20 cellular contexts compared by ENCODE assay signal in genomic region chr10:126262186-126262838, GRCh38.
"Had no signal": no experiment of that assay in that cellular context is flagged by ENCODE, and none has a peak within 500 bp of the region (broad histone marks: within the 10 kb centered on the region; RNA-seq: fewer than 3 reads in every experiment).

No MANE protein-coding gene starts in this region.

- H3K27me3 ChIP-seq: body of pancreas, esophagus squamous epithelium had no signal

- H3K36me3 Mint-ChIP-seq: activated naive CD8-positive, alpha-beta T cell treated with anti-CD3 and anti-CD28 coated beads for 36 hours had no signal

- H3K9me3 ChIP-seq: body of pancreas, esophagus squamous epithelium had no signal

- ATAC-seq: activated CD4-positive, alpha-beta T cell treated with anti-CD3 and anti-CD28 coated beads for 36 hours; body of pancreas; stimulated activated naive CD8-positive, alpha-beta T cell treated with anti-CD3 and anti-CD28 coated beads, Interleukin-15, amount 100 ng/mL, for 72 hours had no signal

- H3K4me1 ChIP-seq: body of pancreas, esophagus squamous epithelium had no signal

- H3K4me3 ChIP-seq: body of pancreas, esophagus squamous epithelium, skin epidermis had no signal

- H3K27ac Mint-ChIP-seq: activated CD4-positive, alpha-beta T cell treated with anti-CD3 and anti-CD28 coated beads for 36 hours; activated naive CD8-positive, alpha-beta T cell treated with anti-CD3 and anti-CD28 coated beads for 36 hours; stimulated activated naive CD8-positive, alpha-beta T cell treated with anti-CD3 and anti-CD28 coated beads, Interleukin-15, amount 100 ng/mL, for 72 hours; T-helper 2 cell treated with Interferon-gamma antibody and Interleukin-4, amounts not matched to agents 5 μg/mL and 100 μg/mL, for 36 hours had no signal

- H3K27ac ChIP-seq: body of pancreas, esophagus squamous epithelium had no signal

- DNase-seq: activated CD4-positive, alpha-beta T cell treated with anti-CD3 and anti-CD28 coated beads for 36 hours; activated CD4-positive, alpha-beta T cell treated with anti-CD3 and anti-CD28 coated beads, Interleukin-2, amount 50 U/mL, for 48 hours; activated gamma-delta T cell treated with Interleukin-2 at 50 U/mL for 16 hours; activated naive CD8-positive, alpha-beta T cell treated with anti-CD3 and anti-CD28 coated beads for 36 hours; amygdala; body of pancreas; central memory CD4-positive, alpha-beta T cell; cortex of kidney; esophagus squamous epithelium; foreskin melanocyte; midbrain; nucleus accumbens; stimulated activated CD4-positive, alpha-beta T cell treated with anti-CD3 and anti-CD28 coated beads, Interleukin-4, amount 100 ng/mL, for 1 hour; stimulated activated naive CD8-positive, alpha-beta T cell treated with anti-CD3 and anti-CD28 coated beads, Interleukin-15, amount 100 ng/mL, for 72 hours; SW 1271; trophoblast cell had no signal

- H3K4me1 Mint-ChIP-seq: activated CD4-positive, alpha-beta T cell treated with anti-CD3 and anti-CD28 coated beads for 36 hours; activated naive CD8-positive, alpha-beta T cell treated with anti-CD3 and anti-CD28 coated beads for 36 hours; stimulated activated naive CD8-positive, alpha-beta T cell treated with anti-CD3 and anti-CD28 coated beads, Interleukin-15, amount 100 ng/mL, for 72 hours had no signal

- H3K36me3 ChIP-seq: esophagus squamous epithelium had no signal

- H3K4me3 Mint-ChIP-seq: activated CD4-positive, alpha-beta T cell treated with anti-CD3 and anti-CD28 coated beads for 36 hours; activated naive CD8-positive, alpha-beta T cell treated with anti-CD3 and anti-CD28 coated beads for 36 hours; nephron; stimulated activated naive CD8-positive, alpha-beta T cell treated with anti-CD3 and anti-CD28 coated beads, Interleukin-15, amount 100 ng/mL, for 72 hours; T-helper 2 cell treated with Interferon-gamma antibody and Interleukin-4, amounts not matched to agents 5 μg/mL and 100 μg/mL, for 36 hours; WTC11 had no signal

- H3K27me3 Mint-ChIP-seq: stimulated activated naive CD8-positive, alpha-beta T cell treated with anti-CD3 and anti-CD28 coated beads, Interleukin-15, amount 100 ng/mL, for 72 hours had no signal

- H3K9me3 Mint-ChIP-seq: activated naive CD8-positive, alpha-beta T cell treated with anti-CD3 and anti-CD28 coated beads for 36 hours had no signal
